ENCODE assay signal across 25 cellular contexts in the genomic region with DNA sequence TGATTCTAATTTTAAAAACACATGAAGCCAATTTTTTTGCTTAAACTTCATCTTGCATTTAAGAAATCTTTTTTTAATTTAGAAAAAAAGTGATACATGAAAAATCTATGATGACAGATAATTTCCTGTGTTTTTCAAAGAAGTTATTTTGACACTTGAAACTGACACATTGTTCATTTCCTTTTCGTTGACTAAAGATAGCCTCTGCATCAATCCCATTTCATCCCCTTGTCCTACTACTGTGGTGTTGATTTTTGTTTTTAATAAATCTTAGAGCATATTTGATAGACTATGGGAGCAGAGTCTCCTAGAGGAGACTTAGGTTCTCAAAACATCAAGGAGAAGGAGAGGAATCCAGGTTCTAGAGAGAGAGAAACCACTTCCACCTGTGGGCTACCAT.
DNase-seq lines count a peak whose midpoint lies in the region; ATAC-seq and TF ChIP-seq lines count a peak whose summit lies in the region.
"Had no signal": no experiment of that assay in that cellular context is flagged by ENCODE, and none has a peak within 500 bp of the region (broad histone marks: within the 10 kb centered on the region; RNA-seq: fewer than 3 reads in every experiment).

No MANE protein-coding gene starts in this region.

- no peaks in the 10 kb centered on the region for H3K36me3 ChIP-seq in BLaER1
- H3K36me3 ChIP-seq: BE2C had no signal

- H3K9ac ChIP-seq in BLaER1, result no peak overlapping the region

- H3K27ac Mint-ChIP-seq in activated CD8-positive, alpha-beta memory T cell treated with anti-CD3 and anti-CD28 coated beads, Interleukin-2, amount 10 ng/mL, durations not matched to agents 7 days and 5 days, result peak overlapping the region; percentile 51
- peak overlapping the region; percentile 27 for H3K27ac Mint-ChIP-seq in activated CD8-positive, alpha-beta T cell treated with anti-CD3 and anti-CD28 coated beads for 36 hours
- H3K27ac Mint-ChIP-seq in immature natural killer cell, result peak overlapping the region in 2 of 6 donors; percentile 5 to 21
- H3K27ac Mint-ChIP-seq: CD4-positive, alpha-beta T cell; GM23338 had no signal

- intact Hi-C loops in activated CD8-positive, alpha-beta T cell treated with anti-CD3 and anti-CD28 coated beads for 36 hours (cut with micrococcal nuclease), result no loop called here

- POLR2A ChIA-PET in activated CD8-positive, alpha-beta T cell treated with anti-CD3 and anti-CD28 coated beads for 36 hours (lab: Charles Lee), result no interaction called here

- peak overlapping the region; percentile 28; the same call in 1 of the 2 replicates for H3K27ac ChIP-seq in BLaER1
- H3K27ac ChIP-seq: RWPE1 had no signal

- H3K27me3 Mint-ChIP-seq in activated CD8-positive, alpha-beta memory T cell treated with anti-CD3 and anti-CD28 coated beads, Interleukin-2, amount 10 ng/mL, durations not matched to agents 7 days and 5 days, result no peaks in the 10 kb centered on the region
- H3K27me3 Mint-ChIP-seq in activated CD8-positive, alpha-beta T cell treated with anti-CD3 and anti-CD28 coated beads for 36 hours, result no peaks in the 10 kb centered on the region
- peaks cover 0 to 3% (median 3%) of the 10 kb centered on the region in 3 donors for H3K27me3 Mint-ChIP-seq in immature natural killer cell (ENCODE audit: low read depth in 3 of 3)
- H3K27me3 Mint-ChIP-seq: CD4-positive, alpha-beta T cell had no signal

- peak overlapping the region; percentile 57 for H3K4me2 ChIP-seq in BLaER1
- H3K4me2 ChIP-seq: GM23338 had no signal

- CTCF ChIA-PET in activated CD8-positive, alpha-beta memory T cell treated with anti-CD3 and anti-CD28 coated beads, Interleukin-2, amount 10 ng/mL, durations not matched to agents 7 days and 5 days (lab: Charles Lee), result interaction anchor here (1.3 kb wide), 1 partner anchor 24 kb away, joined by 4 read pairs; no protein-coding TSS in a partner anchor
- CTCF ChIA-PET in activated CD8-positive, alpha-beta T cell treated with anti-CD3 and anti-CD28 coated beads for 36 hours (lab: Charles Lee), result interaction anchor here (2.1 kb wide), 1 partner anchor 60 kb away, joined by 6 read pairs; no protein-coding TSS in a partner anchor

- H3K9me3 ChIP-seq in BLaER1, result 0 out of 2 replicates have a peak, but pooled peaks cover 4% of the 10 kb centered on the region
- H3K9me3 ChIP-seq: BE2C had no signal

- H3K9me3 Mint-ChIP-seq in activated CD8-positive, alpha-beta memory T cell treated with anti-CD3 and anti-CD28 coated beads, Interleukin-2, amount 10 ng/mL, durations not matched to agents 7 days and 5 days (ENCODE audit: low read depth), result peaks cover 6% of the 10 kb centered on the region
- peaks cover 1% of the 10 kb centered on the region for H3K9me3 Mint-ChIP-seq in activated CD8-positive, alpha-beta T cell treated with anti-CD3 and anti-CD28 coated beads for 36 hours
- no peaks in the 10 kb centered on the region for H3K9me3 Mint-ChIP-seq in immature natural killer cell
- H3K9me3 Mint-ChIP-seq: CD4-positive, alpha-beta T cell; GM23338 had no signal

- no peak overlapping the region for H3K4me3 ChIP-seq in BLaER1
- H3K4me3 ChIP-seq: GM23338, K562 had no signal

- ATAC-seq in activated CD8-positive, alpha-beta memory T cell treated with anti-CD3 and anti-CD28 coated beads, Interleukin-2, amount 10 ng/mL, durations not matched to agents 7 days and 5 days, result no peak
- peak; percentile 39 for ATAC-seq in activated CD8-positive, alpha-beta T cell treated with anti-CD3 and anti-CD28 coated beads for 36 hours
- no peak for ATAC-seq in GM21717 (IDR thresholded peaks at IDR 0.05; ENCODE audit: unreplicated experiment)
- ATAC-seq: GM23338, K562, Panc1 had no signal

- TF ChIP-seq CTCF in activated CD8-positive, alpha-beta T cell treated with anti-CD3 and anti-CD28 coated beads for 36 hours (IDR thresholded peaks at IDR 0.05), result no peak

- H3K4me3 Mint-ChIP-seq in activated CD8-positive, alpha-beta memory T cell treated with anti-CD3 and anti-CD28 coated beads, Interleukin-2, amount 10 ng/mL, durations not matched to agents 7 days and 5 days, result no peak overlapping the region
- H3K4me3 Mint-ChIP-seq in activated CD8-positive, alpha-beta T cell treated with anti-CD3 and anti-CD28 coated beads for 36 hours, result no peak overlapping the region
- H3K4me3 Mint-ChIP-seq in immature natural killer cell, result peak overlapping the region; percentile 11 to 64 (median 58)
- H3K4me3 Mint-ChIP-seq: CD4-positive, alpha-beta T cell; GM23338; H9 had no signal

- H3K36me3 Mint-ChIP-seq in activated CD8-positive, alpha-beta memory T cell treated with anti-CD3 and anti-CD28 coated beads, Interleukin-2, amount 10 ng/mL, durations not matched to agents 7 days and 5 days, result peaks cover 7% of the 10 kb centered on the region
- H3K36me3 Mint-ChIP-seq in activated CD8-positive, alpha-beta T cell treated with anti-CD3 and anti-CD28 coated beads for 36 hours (ENCODE audit: low read depth), result no peaks in the 10 kb centered on the region
- peaks cover 0 to 3% (median 0%) of the 10 kb centered on the region in 3 donors for H3K36me3 Mint-ChIP-seq in immature natural killer cell

- H3K4me1 Mint-ChIP-seq in activated CD8-positive, alpha-beta memory T cell treated with anti-CD3 and anti-CD28 coated beads, Interleukin-2, amount 10 ng/mL, durations not matched to agents 7 days and 5 days, result peaks cover 31% of the 10 kb centered on the region
- H3K4me1 Mint-ChIP-seq in activated CD8-positive, alpha-beta T cell treated with anti-CD3 and anti-CD28 coated beads for 36 hours (ENCODE audit: low read depth), result peaks cover 30% of the 10 kb centered on the region
- H3K4me1 Mint-ChIP-seq in immature natural killer cell, result peaks cover 18 to 37% of the 10 kb centered on the region in 2 donors

- no peak for DNase-seq in activated CD8-positive, alpha-beta memory T cell treated with anti-CD3 and anti-CD28 coated beads, Interleukin-2, amount 10 ng/mL, durations not matched to agents 7 days and 5 days
- DNase-seq in activated CD8-positive, alpha-beta memory T cell treated with anti-CD3 and anti-CD28 coated beads, Interleukin-2, amount 50 U/mL, for 48 hours, result no peak
- DNase-seq in activated CD8-positive, alpha-beta T cell treated with anti-CD3 and anti-CD28 coated beads for 36 hours, result no peak
- DNase-seq in immature natural killer cell (no peak), NCI-H1436 (lab: John Stamatoyannopoulos, UW) (no peak), GDM1 (lab: John Stamatoyannopoulos, UW) (no peak)
- DNase-seq: 8988T; ACHN; BE2C; CD4-positive, alpha-beta T cell; DMS53; H9; Kasumi-1; NCI-H1105 treated with DMSO at 0.1 percent for 48 hours; NCI-H1694; NCI-H2029 treated with DMSO at 0.1 percent for 48 hours; NCI-H2227 treated with DMSO at 0.1 percent for 48 hours; NCI-H526 treated with DMSO at 0.1 percent for 48 hours; SHP77 had no signal

- H3K4me1 ChIP-seq in BLaER1, result peaks cover 35% of the 10 kb centered on the region
- H3K4me1 ChIP-seq: BE2C had no signal

- no peaks in the 10 kb centered on the region for H4K20me1 ChIP-seq in BLaER1

- no peaks in the 10 kb centered on the region for H3K27me3 ChIP-seq in BLaER1
- H3K27me3 ChIP-seq: BE2C had no signal

Comparison
In these comparisons a context has a peak if more than half of its experiments do, and no peak if none do; other contexts are left out.
1. H3K4me3 Mint-ChIP-seq: peak in immature natural killer cell (5 of 5); none in activated CD8-positive, alpha-beta memory T cell treated with anti-CD3 and anti-CD28 coated beads, Interleukin-2, amount 10 ng/mL, durations not matched to agents 7 days and 5 days (single experiment) and activated CD8-positive, alpha-beta T cell treated with anti-CD3 and anti-CD28 coated beads for 36 hours (single experiment).